ENCODE assay signal across 8 cellular contexts in the genomic region with DNA sequence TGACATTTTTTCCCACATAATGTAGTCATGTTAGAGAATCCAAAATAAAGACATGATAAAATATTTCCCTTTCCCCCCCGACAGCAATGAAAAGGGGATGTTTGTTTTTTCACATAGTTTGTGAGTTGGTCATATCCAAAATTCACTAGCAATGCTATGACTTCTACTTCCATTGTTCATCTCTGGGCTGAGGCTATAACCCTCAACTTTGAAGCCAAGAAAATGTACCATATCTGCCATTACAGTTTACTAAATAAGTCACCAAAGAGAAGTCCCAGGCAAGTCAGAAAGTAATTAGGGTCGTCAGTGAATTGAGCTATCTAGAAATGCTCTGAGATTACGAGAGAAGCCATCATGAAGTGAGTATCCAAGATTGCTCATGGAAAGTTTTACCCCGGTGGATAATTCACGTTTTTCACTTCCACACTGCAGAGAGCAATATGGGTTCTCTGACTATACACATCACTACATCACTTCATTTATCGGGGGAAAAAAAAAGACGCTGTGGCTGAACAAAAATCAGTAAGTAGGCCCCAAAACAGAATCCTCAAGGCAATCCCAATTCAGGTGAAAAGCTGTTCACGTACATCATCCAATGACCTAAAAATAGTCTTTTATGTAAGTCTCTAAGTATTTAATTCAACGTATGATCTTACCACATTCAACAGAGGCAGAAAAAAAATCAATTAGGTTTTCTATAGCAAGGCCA. TPM values are rescaled to one million over a fixed set of nuclear protein-coding genes. Genes with fewer than 3 reads are reported as not detected.
DNase-seq lines count a peak whose midpoint lies in the region; ATAC-seq, FAIRE-seq and TF ChIP-seq lines count a peak whose summit lies in the region.

No MANE protein-coding gene starts in this region.

- no peak for TF ChIP-seq POLR2A in K562 (conservative IDR thresholded peaks at IDR 0.05)

- CTCF ChIA-PET in K562 (lab: Yijun Ruan, JAX; ENCODE audit: low intra/inter-chr PET ratio), result no interaction called here

- TF ChIP-seq EP300 in K562 (IDR thresholded peaks at IDR 0.05; ENCODE audit: low read length), result no peak

- H3K4me1 ChIP-seq in cardiac muscle cell (ENCODE audit: low read depth) (peaks cover 34% of the 10 kb centered on the region), K562 (replicated peaks in 1 of 2; ENCODE audit: control insufficient read depth in 2 of 2, insufficient read depth in 2 of 2, low read length in 2 of 2) (peaks cover 27 to 46% of the 10 kb centered on the region in 2 experiments; a peak in 4 of 5 replicates)

- no peak overlapping the region for H3K27ac ChIP-seq in cardiac muscle cell
- H3K27ac ChIP-seq in K562 (ENCODE audit: extremely low read depth, low read depth, low read length), result no peak overlapping the region; the same call in 2 of the 3 replicates

- no peaks in the 10 kb centered on the region for H4K20me1 ChIP-seq in K562 (replicated peaks; ENCODE audit: control insufficient read depth, insufficient read depth, low read length)

- H3K79me2 ChIP-seq in K562 (ENCODE audit: control insufficient read depth, insufficient read depth, low read length), result peaks cover 89% of the 10 kb centered on the region

- H3K4me3 ChIP-seq in cardiac muscle cell, result peak overlapping the region; percentile 98
- peak overlapping the region; percentile 94 for H3K4me3 ChIP-seq in K562

- H3K27me3 ChIP-seq in cardiac muscle cell, result no peaks in the 10 kb centered on the region
- H3K27me3 ChIP-seq in K562 (ENCODE audit: control insufficient read depth in 2 of 2, insufficient read depth in 2 of 2, low read length in 2 of 2), result no peaks in the 10 kb centered on the region

- H3K9me1 ChIP-seq in K562 (ENCODE audit: control insufficient read depth, insufficient read depth, low read length), result no peaks in the 10 kb centered on the region

- H3K9me3 ChIP-seq in cardiac muscle cell (ENCODE audit: low read depth), result no peaks in the 10 kb centered on the region
- H3K9me3 ChIP-seq in K562 (replicated peaks; ENCODE audit: control insufficient read depth, insufficient read depth, low read depth, low read length), result no peaks in the 10 kb centered on the region

- no peak for ATAC-seq in K562
- ATAC-seq in HG02885 (IDR thresholded peaks at IDR 0.05; ENCODE audit: poor library complexity, unreplicated experiment), result no peak

- FAIRE-seq in K562 (lab: Jason Lieb, UNC) (no peak), urothelium cell line (lab: Jason Lieb, UNC) (no peak)

- BruUV-seq in K562 (replicated peaks; lab: Mats Ljungman, UMichigan), result TSS peak; percentile 62

- POLR2A ChIA-PET in K562 (lab: Yijun Ruan, JAX), result interaction anchor here (0.7 to 1.0 kb wide), 4 partner anchors 12 to 69 kb away, joined by 3 read pairs; no protein-coding TSS in a partner anchor

- in situ Hi-C loops in K562 (cut with MboI), result no loop called here

- peak overlapping the region in 1 of 2 experiments; percentile 71; a peak in 2 of 4 replicates for H3K9ac ChIP-seq in K562 (ENCODE audit: insufficient read depth in 1 of 2, low read depth in 2 of 2, low read length in 2 of 2)

- DNase-seq in cardiac muscle cell (ENCODE audit: low read depth in 1 of 2, low spot score in 1 of 2) (peak in 1 of 2 donors; percentile 35), cardiac septum (ENCODE audit: low spot score) (no peak), K562 (ENCODE audit: extremely low read depth in 1 of 4, low spot score in 3 of 4) (no peak), medulla oblongata (ENCODE audit: extremely low spot score) (peak; percentile 34), urothelium cell line (ENCODE audit: low spot score) (peak; percentile 11), GM19240 (ENCODE audit: insufficient read length, low spot score) (no peak), NCI-H82 treated with DMSO at 0.1 percent for 48 hours (lab: John Stamatoyannopoulos, UW; ENCODE audit: unreplicated experiment) (no peak)

- H3K4me2 ChIP-seq in K562 (ENCODE audit: insufficient read depth, low read length), result peak overlapping the region; percentile 96

- WGBS in K562 (ENCODE audit: insufficient coverage, low coverage, missing lambda C conversion rate), result 6% methylated on average over 9 of the region's 9 CpGs

- H2AFZ ChIP-seq in K562 (ENCODE audit: low read depth, low read length), result no peak overlapping the region

- intact Hi-C loops in cardiac septum (cut with DNase I) (loop anchor here (1.0 to 2.0 kb wide), 2 partner anchors 78 to 232 kb away; no protein-coding TSS in a partner anchor), K562 (cut with micrococcal nuclease) (no loop called here)

- no peaks in the 10 kb centered on the region for H3K36me3 ChIP-seq in cardiac muscle cell
- no peaks in the 10 kb centered on the region; the same call in 2 of the 3 replicates for H3K36me3 ChIP-seq in K562 (ENCODE audit: control insufficient read depth, insufficient read depth, low read length)

- no peak for TF ChIP-seq RAD21 in K562 (CRISPR knock-in tag; conservative IDR thresholded peaks at IDR 0.05 in 1 of 2, IDR thresholded peaks at IDR 0.05 in 1 of 2)

- no peak for TF ChIP-seq CTCF in cardiac muscle cell (IDR thresholded peaks at IDR 0.05; ENCODE audit: low read depth, low read length)
- no peak for TF ChIP-seq CTCF in K562 (IDR thresholded peaks at IDR 0.05 in 2 of 3, conservative IDR thresholded peaks at IDR 0.05 in 1 of 3; ENCODE audit: insufficient read depth in 2 of 3, low read depth in 1 of 3, low read length in 3 of 3)

TF ChIP-seq in K562, 482 proteins besides CTCF, POLR2A, EP300 and RAD21:
- TF ChIP-seq HDAC8 (tag; IDR thresholded peaks at IDR 0.05) (no peak), HNRNPL (IDR thresholded peaks at IDR 0.05; ENCODE audit: low read depth, low read length) (no peak)
- TF ChIP-seq, protein P1, sequence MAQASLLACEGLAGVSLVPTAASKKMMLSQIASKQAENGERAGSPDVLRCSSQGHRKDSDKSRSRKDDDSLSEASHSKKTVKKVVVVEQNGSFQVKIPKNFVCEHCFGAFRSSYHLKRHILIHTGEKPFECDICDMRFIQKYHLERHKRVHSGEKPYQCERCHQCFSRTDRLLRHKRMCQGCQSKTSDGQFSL (CRISPR knock-in tag; IDR thresholded peaks at IDR 0.05), result 0 out of 2 replicates have a peak, but pooled peaks have one; percentile 24
- TF ChIP-seq, protein P1 (tag; IDR thresholded peaks at IDR 0.05), result no peak

RNA-seq across cellular contexts. Expression of a gene that starts 1.4 kb away (rescaled TPM):
- total RNA-seq in cardiac muscle cell (27.8 and 42.0 TPM in 2 replicates), cardiac septum (132 TPM), K562 (2014; rRNA removed) (10.8 and 11.8 TPM in 2 replicates), K562 (2014; rRNA removed; fragmentation: Illumina TruSeq; extraction: Trizol) (15.9 and 16.7 TPM in 2 replicates), K562 (2015; rRNA removed; fragmentation: Illumina TruSeq; extraction: Trizol) (12.9 and 16.3 TPM in 2 replicates), K562 (2021) (21.6 and 22.4 TPM in 2 replicates)
- polyA plus RNA-seq in cardiac muscle cell (15.8 and 23.6 TPM in 2 replicates), K562 (2011; rRNA removed) (10.7 and 13.3 TPM in 2 replicates), K562 (2014; fragmentation: Illumina TruSeq; extraction: Trizol) (12.4 and 14.9 TPM in 2 replicates), K562 (2014; fragmentation: Nextera tagmentation; extraction: Ambion mirVana) (1 to 10 TPM in 1 of 2 experiments, under 1 TPM in 1; 0.99 to 1.4 TPM), K562 (2014; rRNA removed) (6.9 and 9.2 TPM in 2 replicates)
- 20.6 and 63.9 TPM in 2 replicates for total RNA-seq in K562 (2011; cell fraction: chromatin; rRNA removed; ENCODE audit: low replicate concordance)
- total RNA-seq in K562 (2011; cell fraction: nucleolus; rRNA removed), result 14.5 and 18.3 TPM in 2 replicates
- total RNA-seq in K562 (2011; cell fraction: nucleoplasm; rRNA removed), result 21.4 and 26.1 TPM in 2 replicates
- 5.1 and 7.8 TPM in 2 replicates for polyA plus RNA-seq in K562 (2011; cell fraction: cytosol; rRNA removed)
- polyA plus RNA-seq in K562 (2011; cell fraction: nucleus; rRNA removed), result 16.4 and 24.9 TPM in 2 replicates
- polyA plus RNA-seq in K562 (2012), result 9.7 and 10.6 TPM in 2 replicates
- polyA minus RNA-seq in K562 (2011; rRNA and poly(A)+ RNA removed), result 23.6 and 26.8 TPM in 2 replicates
- polyA minus RNA-seq in K562 (2011; cell fraction: cytosol; rRNA and poly(A)+ RNA removed), result 15.6 and 16.8 TPM in 2 replicates
- polyA minus RNA-seq in K562 (2011; cell fraction: nucleus; rRNA and poly(A)+ RNA removed), result 18.3 and 24.5 TPM in 2 replicates

RNA-seq across cellular contexts. Expression of a gene that starts 2.2 kb away (rescaled TPM):
- total RNA-seq in cardiac muscle cell, result 45.6 and 59.3 TPM in 2 replicates
- polyA plus RNA-seq in cardiac muscle cell, result 40.0 and 47.5 TPM in 2 replicates
- 36.0 TPM for total RNA-seq in cardiac septum
- total RNA-seq in K562 (2011; cell fraction: chromatin; rRNA removed; ENCODE audit: low replicate concordance), result 42.4 and 74.4 TPM in 2 replicates
- total RNA-seq in K562 (2011; cell fraction: nucleolus; rRNA removed), result 25.0 and 27.0 TPM in 2 replicates
- total RNA-seq in K562 (2011; cell fraction: nucleoplasm; rRNA removed), result 43.0 and 73.1 TPM in 2 replicates
- 31.8 and 31.9 TPM in 2 replicates for total RNA-seq in K562 (2014; rRNA removed)
- total RNA-seq in K562 (2014; rRNA removed; fragmentation: Illumina TruSeq; extraction: Trizol), result 38.9 and 45.5 TPM in 2 replicates
- total RNA-seq in K562 (2015; rRNA removed; fragmentation: Illumina TruSeq; extraction: Trizol), result 31.6 and 34.7 TPM in 2 replicates
- 32.9 and 42.5 TPM in 2 replicates for total RNA-seq in K562 (2021)
- polyA plus RNA-seq in K562 (2011; rRNA removed), result 61.3 and 68.1 TPM in 2 replicates
- 39.1 and 57.2 TPM in 2 replicates for polyA plus RNA-seq in K562 (2011; cell fraction: cytosol; rRNA removed)
- 35.2 and 41.2 TPM in 2 replicates for polyA plus RNA-seq in K562 (2011; cell fraction: nucleus; rRNA removed)
- polyA plus RNA-seq in K562 (2012), result 26.1 and 27.5 TPM in 2 replicates
- polyA plus RNA-seq in K562 (2014; fragmentation: Illumina TruSeq; extraction: Trizol), result 54.9 and 61.0 TPM in 2 replicates
- polyA plus RNA-seq in K562 (2014; fragmentation: Nextera tagmentation; extraction: Ambion mirVana), result 10 to 100 TPM; 25.0 to 42.0 TPM
- 30.3 and 34.3 TPM in 2 replicates for polyA plus RNA-seq in K562 (2014; rRNA removed)
- polyA minus RNA-seq in K562 (2011; rRNA and poly(A)+ RNA removed), result 89.8 and 102 TPM in 2 replicates
- polyA minus RNA-seq in K562 (2011; cell fraction: cytosol; rRNA and poly(A)+ RNA removed), result 33.9 and 45.7 TPM in 2 replicates
- polyA minus RNA-seq in K562 (2011; cell fraction: nucleus; rRNA and poly(A)+ RNA removed), result 23.6 and 36.2 TPM in 2 replicates

Comparison
In these comparisons a context has a peak if more than half of its experiments do, and no peak if none do; other contexts are left out.
1. DNase-seq: peak in medulla oblongata (single experiment) and urothelium cell line (single experiment); none in cardiac septum (single experiment), K562 (0 of 4), GM19240 (single experiment) and NCI-H82 treated with DMSO at 0.1 percent for 48 hours (single experiment).